Comparison of ENCODE assay signal across 15 cellular contexts in genomic region chr5:100838048-100838473, GRCh38.
A peak's percentile ranks its signal among the peaks of the same experiment; 100 is the strongest.
DNase-seq lines count a peak whose midpoint lies in the region; ATAC-seq, FAIRE-seq and TF ChIP-seq lines count a peak whose summit lies in the region.
"Had no signal": no experiment of that assay in that cellular context is flagged by ENCODE, and none has a peak within 500 bp of the region (broad histone marks: within the 10 kb centered on the region; RNA-seq: fewer than 3 reads in every experiment).

No MANE protein-coding gene starts in this region.

- H3K4me3 ChIP-seq in mesenchymal stem cell (ENCODE audit: insufficient read depth in 1 of 2, low read depth in 1 of 2, low read length in 2 of 2), result no peak overlapping the region
- no peak overlapping the region for H3K4me3 ChIP-seq in H7 (ENCODE audit: insufficient read depth, low read depth, low read length)
- H3K4me3 ChIP-seq: right lobe of liver had no signal

- no peak overlapping the region for H3K18ac ChIP-seq in mesenchymal stem cell (ENCODE audit: low read depth in 1 of 2, low read length in 2 of 2)

- H3K36me3 Mint-ChIP-seq in T-helper 17 cell (ENCODE audit: low read depth), result peaks cover 2% of the 10 kb centered on the region

- no peaks in the 10 kb centered on the region for H3K4me1 ChIP-seq in mesenchymal stem cell (ENCODE audit: control insufficient read depth, insufficient read depth, low read depth, low read length)
- H3K4me1 ChIP-seq: right lobe of liver had no signal

- no peak overlapping the region for H2AK5ac ChIP-seq in mesenchymal stem cell (ENCODE audit: low read length, severe bottlenecking)

- H3K4me2 ChIP-seq in mesenchymal stem cell (ENCODE audit: low read length, poor library complexity, severe bottlenecking), result no peak overlapping the region

- H3K4me3 Mint-ChIP-seq in T-helper 17 cell, result no peak overlapping the region
- H3K4me3 Mint-ChIP-seq: nephron progenitor cell had no signal

- H2BK15ac ChIP-seq in mesenchymal stem cell (ENCODE audit: low read depth, poor library complexity, severe bottlenecking), result no peak overlapping the region

- H2BK5ac ChIP-seq in mesenchymal stem cell (ENCODE audit: low read depth, low read length, poor library complexity, severe bottlenecking), result no peak overlapping the region

- no peak overlapping the region for H3K4ac ChIP-seq in mesenchymal stem cell (ENCODE audit: low read depth in 1 of 2, low read length in 2 of 2)

- H4K8ac ChIP-seq in mesenchymal stem cell (ENCODE audit: low read length), result no peak overlapping the region

- no peaks in the 10 kb centered on the region for H3K36me3 ChIP-seq in mesenchymal stem cell (ENCODE audit: control insufficient read depth in 1 of 2, insufficient read depth in 2 of 2, low read depth in 1 of 2, low read length in 2 of 2)
- no peaks in the 10 kb centered on the region for H3K36me3 ChIP-seq in H7 (replicated peaks; ENCODE audit: control insufficient read depth, insufficient read depth, low read length)
- H3K36me3 ChIP-seq: right lobe of liver had no signal

- no peak overlapping the region for H3K23ac ChIP-seq in mesenchymal stem cell (ENCODE audit: low read length in 2 of 2)

- peak; percentile 85 for FAIRE-seq in GM12892 (lab: Jason Lieb, UNC)

- H3K27ac ChIP-seq in mesenchymal stem cell (ENCODE audit: low read length, poor library complexity, severe bottlenecking), result no peak overlapping the region
- H3K27ac ChIP-seq: right lobe of liver had no signal

- TF ChIP-seq POLR2A in GM12892 (IDR thresholded peaks at IDR 0.05; ENCODE audit: low read depth, low read length), result no peak

- H3K79me1 ChIP-seq in mesenchymal stem cell (replicated peaks; ENCODE audit: low read length, poor library complexity, severe bottlenecking), result no peaks in the 10 kb centered on the region

- H2BK120ac ChIP-seq in mesenchymal stem cell (ENCODE audit: low read depth, low read length), result no peak overlapping the region

- no peak overlapping the region for H2BK12ac ChIP-seq in mesenchymal stem cell (ENCODE audit: low read length in 2 of 2)

- H3K27me3 ChIP-seq in mesenchymal stem cell (ENCODE audit: control insufficient read depth in 1 of 2, insufficient read depth in 1 of 2, low read length in 2 of 2), result no peaks in the 10 kb centered on the region
- H3K27me3 ChIP-seq in H7 (ENCODE audit: control insufficient read depth, insufficient read depth, low read length), result no peaks in the 10 kb centered on the region
- H3K27me3 ChIP-seq: right lobe of liver had no signal

- H3K4me1 Mint-ChIP-seq in T-helper 17 cell, result peaks cover 26% of the 10 kb centered on the region
- H3K4me1 Mint-ChIP-seq: nephron progenitor cell had no signal

- DNase-seq in GM12892 (ENCODE audit: insufficient read length), result no peak
- no peak for DNase-seq in T-helper 17 cell
- peak; percentile 26 for DNase-seq in mesenchymal stem cell
- no peak for DNase-seq in NCI-H748 (lab: John Stamatoyannopoulos, UW; ENCODE audit: unreplicated experiment)
- no peak for DNase-seq in NCI-H2029 treated with DMSO at 0.1 percent for 48 hours (lab: John Stamatoyannopoulos, UW)
- DNase-seq in H7, result no peak
- DNase-seq: aorta; Calu3; effector memory CD4-positive, alpha-beta T cell; left colon; nephron progenitor cell; right lobe of liver; T-helper 9 cell had no signal

- H3K27ac Mint-ChIP-seq in T-helper 17 cell, result peak overlapping the region; percentile 57
- H3K27ac Mint-ChIP-seq: nephron progenitor cell had no signal

- no peak overlapping the region for H3K14ac ChIP-seq in mesenchymal stem cell (ENCODE audit: low read length in 2 of 2)

- no peaks in the 10 kb centered on the region for H3K27me3 Mint-ChIP-seq in T-helper 17 cell

- no peak overlapping the region for H4K91ac ChIP-seq in mesenchymal stem cell (ENCODE audit: low read length)

- no peak overlapping the region for H2AFZ ChIP-seq in mesenchymal stem cell (ENCODE audit: low read depth, low read length)

- no peak overlapping the region for H3K9ac ChIP-seq in mesenchymal stem cell (ENCODE audit: low read length)

- peak; percentile 35 for ATAC-seq in GM21367 (IDR thresholded peaks at IDR 0.05; ENCODE audit: unreplicated experiment)
- ATAC-seq in T-helper 17 cell, result peak; percentile 35
- ATAC-seq: left colon, Panc1, right lobe of liver had no signal

- H3K9me3 ChIP-seq in T-helper 17 cell (ENCODE audit: control insufficient read depth, low read length, poor library complexity, severe bottlenecking), result no peaks in the 10 kb centered on the region
- no peaks in the 10 kb centered on the region for H3K9me3 ChIP-seq in mesenchymal stem cell (ENCODE audit: control insufficient read depth, low read length)
- H3K9me3 ChIP-seq: right lobe of liver had no signal

- 88% methylated on average over 2 of the region's 2 CpGs for WGBS in mesenchymal stem cell
